Comparison of ENCODE assay signal across 1 cellular context in the genomic region with DNA sequence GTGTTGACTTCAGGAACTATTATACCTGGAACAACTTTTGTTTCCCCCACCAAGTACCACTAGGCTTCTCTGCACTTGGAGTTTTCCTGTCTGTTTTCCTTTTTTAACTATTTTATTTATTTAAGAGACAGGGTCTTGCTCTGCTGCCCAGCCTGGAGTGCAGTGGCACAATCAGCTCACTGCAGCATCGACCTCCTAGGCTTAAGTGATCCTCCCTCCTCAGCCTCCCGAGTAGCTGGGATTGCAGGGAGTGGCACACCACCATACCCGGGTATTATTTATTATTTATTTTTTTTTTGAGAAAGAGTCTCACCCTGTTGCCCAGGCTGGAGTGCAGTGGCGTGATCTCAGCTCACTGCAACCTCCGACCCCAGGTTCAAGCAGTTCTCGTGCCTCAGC.
TF ChIP-seq lines count a peak whose summit lies in the region.

No MANE protein-coding gene starts in this region.

TF ChIP-seq in GM12878, 131 proteins besides CTCF, POLR2A, EP300 and RAD21:
- TF ChIP-seq EED (IDR thresholded peaks at IDR 0.05; ENCODE audit: low read depth): no peak
- TF ChIP-seq, protein P1, sequence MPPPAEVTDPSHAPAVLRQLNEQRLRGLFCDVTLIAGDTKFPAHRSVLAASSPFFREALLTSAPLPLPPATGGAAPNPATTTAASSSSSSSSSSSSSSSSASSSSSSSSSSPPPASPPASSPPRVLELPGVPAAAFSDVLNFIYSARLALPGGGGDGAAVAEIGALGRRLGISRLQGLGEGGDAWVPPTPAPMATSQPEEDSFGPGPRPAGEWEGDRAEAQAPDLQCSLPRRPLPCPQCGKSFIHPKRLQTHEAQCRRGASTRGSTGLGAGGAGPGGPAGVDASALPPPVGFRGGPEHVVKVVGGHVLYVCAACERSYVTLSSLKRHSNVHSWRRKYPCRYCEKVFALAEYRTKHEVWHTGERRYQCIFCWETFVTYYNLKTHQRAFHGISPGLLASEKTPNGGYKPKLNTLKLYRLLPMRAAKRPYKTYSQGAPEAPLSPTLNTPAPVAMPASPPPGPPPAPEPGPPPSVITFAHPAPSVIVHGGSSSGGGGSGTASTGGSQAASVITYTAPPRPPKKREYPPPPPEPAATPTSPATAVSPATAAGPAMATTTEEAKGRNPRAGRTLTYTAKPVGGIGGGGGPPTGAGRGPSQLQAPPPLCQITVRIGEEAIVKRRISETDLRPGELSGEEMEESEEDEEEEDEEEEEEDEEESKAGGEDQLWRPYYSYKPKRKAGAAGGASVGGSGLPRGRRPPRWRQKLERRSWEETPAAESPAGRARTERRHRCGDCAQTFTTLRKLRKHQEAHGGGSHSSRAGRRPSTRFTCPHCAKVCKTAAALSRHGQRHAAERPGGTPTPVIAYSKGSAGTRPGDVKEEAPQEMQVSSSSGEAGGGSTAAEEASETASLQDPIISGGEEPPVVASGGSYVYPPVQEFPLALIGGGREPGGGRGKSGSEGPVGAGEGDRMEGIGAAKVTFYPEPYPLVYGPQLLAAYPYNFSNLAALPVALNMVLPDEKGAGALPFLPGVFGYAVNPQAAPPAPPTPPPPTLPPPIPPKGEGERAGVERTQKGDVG (CRISPR knock-in tag; IDR thresholded peaks at IDR 0.05): no peak
- TF ChIP-seq KAT2A (conservative IDR thresholded peaks at IDR 0.05; ENCODE audit: control insufficient read depth, low read depth, low read length): no peak
- TF ChIP-seq PRDM15 (CRISPR knock-in tag; IDR thresholded peaks at IDR 0.05): no peak
- TF ChIP-seq YBX1 (IDR thresholded peaks at IDR 0.05): no peak
- no peak for TF ChIP-seq ZNF592 (IDR thresholded peaks at IDR 0.05)
- TF ChIP-seq SREBF1 (IDR thresholded peaks at IDR 0.05; ENCODE audit: low read length): no peak
- TF ChIP-seq MYB (IDR thresholded peaks at IDR 0.05; ENCODE audit: borderline replicate concordance, low read depth, low read length): no peak
- TF ChIP-seq NR2F1 (conservative IDR thresholded peaks at IDR 0.05): no peak
- TF ChIP-seq PAX8 (IDR thresholded peaks at IDR 0.05): no peak
- no peak for TF ChIP-seq HCFC1 (IDR thresholded peaks at IDR 0.05; ENCODE audit: low read length)
- TF ChIP-seq NFIC (IDR thresholded peaks at IDR 0.05; ENCODE audit: low read depth, low read length): no peak
